ENCODE assay signal across 14 cellular contexts in the genomic region with DNA sequence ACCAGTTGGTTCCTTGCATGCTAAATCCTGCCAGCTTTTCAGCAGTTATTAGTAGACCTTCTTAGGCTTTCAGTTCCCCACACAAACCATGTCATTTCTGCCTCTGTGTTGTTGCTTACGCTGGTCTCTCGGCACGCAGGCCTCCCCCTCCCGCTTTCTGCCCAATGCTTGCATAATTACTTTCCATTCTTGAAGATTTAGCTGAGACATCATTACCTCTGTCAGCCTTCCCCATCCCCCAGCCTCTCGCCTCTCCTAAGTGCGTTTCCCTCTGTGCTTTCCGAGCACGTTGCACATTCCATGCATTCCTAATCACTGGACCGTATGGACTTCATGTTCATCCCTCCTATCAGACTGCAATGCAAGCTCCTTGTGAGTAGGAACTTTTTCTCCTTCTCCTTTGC. TPM values are rescaled to one million over a fixed set of nuclear protein-coding genes. Genes with fewer than 3 reads are reported as not detected.
A peak's percentile ranks its signal among the peaks of the same experiment; 100 is the strongest.
DNase-seq lines count a peak whose midpoint lies in the region; ATAC-seq, FAIRE-seq and TF ChIP-seq lines count a peak whose summit lies in the region.
"Had no signal": no experiment of that assay in that cellular context is flagged by ENCODE, and none has a peak within 500 bp of the region (broad histone marks: within the 10 kb centered on the region; RNA-seq: fewer than 3 reads in every experiment).

No MANE protein-coding gene starts in this region.

- H3K9ac ChIP-seq in HUES64 (ENCODE audit: low read depth, low read length) (peak overlapping the region; percentile 43; the same call in 1 of the 2 replicates), GM12878 (ENCODE audit: control insufficient read depth, insufficient read depth, low read length) (no peak overlapping the region)

- SMC1A ChIA-PET in GM12878 (lab: Charles Lee; ENCODE audit: uncharacterized antibody, unreplicated experiment), result interaction anchor here (1.0 to 7.3 kb wide), 13 partner anchors 8 to 76 kb away, joined by 3 to 65 read pairs (median 6); no protein-coding TSS in a partner anchor

- H3K4me3 ChIP-seq in HUES64 (ENCODE audit: low read length), result no peak overlapping the region; the same call in 1 of the 2 replicates
- no peak overlapping the region for H3K4me3 ChIP-seq in GM12878
- H3K4me3 ChIP-seq in transverse colon, result no peak overlapping the region
- H3K4me3 ChIP-seq in effector memory CD4-positive, alpha-beta T cell (ENCODE audit: insufficient read depth, low read depth, low read length, poor library complexity, severe bottlenecking), result no peak overlapping the region

- DNase-seq in GM12878 (ENCODE audit: low read depth, low spot score) (no peak), kidney glomerular epithelial cell (lab: John Stamatoyannopoulos, UW) (peak; percentile 97), transverse colon (peak; percentile 34)
- DNase-seq in effector memory CD4-positive, alpha-beta T cell, result no peak
- DNase-seq: NCI-H526 had no signal

- TF ChIP-seq EP300 in GM12878 (IDR thresholded peaks at IDR 0.05; ENCODE audit: borderline replicate concordance in 1 of 2, control insufficient read depth in 1 of 2, low read depth in 2 of 2, low read length in 2 of 2) (peak; percentile 29 to 72; a peak in 2 of 4 replicates), transverse colon (IDR thresholded peaks at IDR 0.05; ENCODE audit: low read depth) (no peak)

- ATAC-seq in GM12878 (peak; percentile 85), GM21528 (IDR thresholded peaks at IDR 0.05; ENCODE audit: low FRiP score, unreplicated experiment) (no peak), GM21390 (IDR thresholded peaks at IDR 0.05; ENCODE audit: unreplicated experiment) (no peak), GM18873 (IDR thresholded peaks at IDR 0.05; ENCODE audit: low FRiP score, unreplicated experiment) (no peak)
- ATAC-seq: activated T-helper 17 cell treated with anti-CD3 and anti-CD28 coated beads, Interleukin-2, amount 50 U/mL, for 72 hours had no signal

- no peaks in the 10 kb centered on the region for H4K20me1 ChIP-seq in GM12878 (ENCODE audit: control insufficient read depth, insufficient read depth)

- TF ChIP-seq CTCF in GM12878 (IDR thresholded peaks at IDR 0.05 in 2 of 3, conservative IDR thresholded peaks at IDR 0.05 in 1 of 3; ENCODE audit: control insufficient read depth in 2 of 3, extremely low read depth in 1 of 3, insufficient read depth in 1 of 3, low read depth in 3 of 3, low read length in 3 of 3), result no peak
- TF ChIP-seq CTCF in transverse colon (IDR thresholded peaks at IDR 0.05), result no peak

- RAD21 ChIA-PET in GM12878 (lab: Charles Lee; ENCODE audit: unreplicated experiment), result interaction anchor here (0.9 to 3.9 kb wide), 8 partner anchors 9 to 76 kb away, joined by 3 to 27 read pairs (median 5); no protein-coding TSS in a partner anchor

- TF ChIP-seq RAD21 in GM12878 (IDR thresholded peaks at IDR 0.05; ENCODE audit: insufficient read depth, low read depth, low read length), result no peak

- POLR2A ChIA-PET in GM12878 (lab: Charles Lee), result interaction anchor here (0.6 to 1.9 kb wide), 4 partner anchors 11 to 1050 kb away, joined by 4 to 10 read pairs (median 6); no protein-coding TSS in a partner anchor

- intact Hi-C loops in GM12878 (cut with micrococcal nuclease; ENCODE audit: unreplicated experiment), result no loop called here
- intact Hi-C loops in transverse colon (cut with DNase I; ENCODE audit: low total_unique reads), result no loop called here

- TF ChIP-seq POLR2A in GM12878 (IDR thresholded peaks at IDR 0.05; ENCODE audit: low read depth, low read length), result no peak
- TF ChIP-seq POLR2A in transverse colon (IDR thresholded peaks at IDR 0.05), result no peak

- H3K27me3 ChIP-seq in HUES64 (ENCODE audit: insufficient read depth, low read length), result no peaks in the 10 kb centered on the region
- no peaks in the 10 kb centered on the region; a peak in 1 of 4 replicates for H3K27me3 ChIP-seq in GM12878 (replicated peaks in 1 of 2; ENCODE audit: control insufficient read depth in 2 of 2, insufficient read depth in 2 of 2, low read length in 1 of 2)
- no peaks in the 10 kb centered on the region for H3K27me3 ChIP-seq in transverse colon
- H3K27me3 ChIP-seq in effector memory CD4-positive, alpha-beta T cell (replicated peaks; ENCODE audit: control insufficient read depth, insufficient read depth, low read length, poor library complexity, severe bottlenecking), result no peaks in the 10 kb centered on the region

- H3K9me3 ChIP-seq in HUES64 (ENCODE audit: insufficient read depth, low read depth, low read length), result no peaks in the 10 kb centered on the region
- no peaks in the 10 kb centered on the region for H3K9me3 ChIP-seq in GM12878 (replicated peaks; ENCODE audit: control insufficient read depth, insufficient read depth, low read length)
- H3K9me3 ChIP-seq in transverse colon, result no peaks in the 10 kb centered on the region
- no peaks in the 10 kb centered on the region for H3K9me3 ChIP-seq in effector memory CD4-positive, alpha-beta T cell (ENCODE audit: control insufficient read depth, low read length)

- CTCF ChIA-PET in GM12878 (lab: Yijun Ruan, JAX), result interaction anchor here (1.2 to 9.3 kb wide), 7 partner anchors 11 to 70 kb away, joined by 3 to 138 read pairs (median 12); no protein-coding TSS in a partner anchor

- 42% methylated on average over 9 of the region's 9 CpGs for WGBS in HUES64
- WGBS in GM12878 (ENCODE audit: insufficient coverage, insufficient replicate concordance, low lambda C conversion rate, missing lambda C conversion rate), result 77% methylated on average over 9 of the region's 9 CpGs
- WGBS in transverse colon (ENCODE audit: low coverage in 1 of 2), 2 donors, result 56 to 64% methylated on average over 6 to 9 of the region's 9 CpGs

- no peak overlapping the region for H3K4me2 ChIP-seq in GM12878 (ENCODE audit: control insufficient read depth, insufficient read depth)

- no peak overlapping the region for H3K27ac ChIP-seq in HUES64 (ENCODE audit: low read depth, low read length)
- no peak overlapping the region for H3K27ac ChIP-seq in GM12878 (ENCODE audit: control insufficient read depth, insufficient read depth)
- peak overlapping the region; percentile 62 to 67 (median 64) for H3K27ac ChIP-seq in transverse colon
- no peak overlapping the region for H3K27ac ChIP-seq in effector memory CD4-positive, alpha-beta T cell (ENCODE audit: insufficient read depth, low read length, poor library complexity, severe bottlenecking)

- FAIRE-seq in GM12878 (lab: Jason Lieb, UNC), result no peak
- FAIRE-seq: endometrium, G401.6 had no signal

- H3K79me2 ChIP-seq in GM12878 (ENCODE audit: control insufficient read depth, insufficient read depth, low read length), result no peaks in the 10 kb centered on the region

- H2AFZ ChIP-seq in GM12878 (ENCODE audit: control insufficient read depth, low read depth, low read length), result no peak overlapping the region

- H3K4me1 ChIP-seq in HUES64 (ENCODE audit: insufficient read depth, low read length) (peaks cover 19% of the 10 kb centered on the region), GM12878 (ENCODE audit: control insufficient read depth, insufficient read depth, low read length) (no peaks in the 10 kb centered on the region), transverse colon (peaks cover 0 to 10% (median 2%) of the 10 kb centered on the region in 4 donors)
- H3K4me1 ChIP-seq in effector memory CD4-positive, alpha-beta T cell (ENCODE audit: control insufficient read depth, insufficient read depth, low read length, poor library complexity, severe bottlenecking), result peaks cover 5% of the 10 kb centered on the region

- H3K36me3 ChIP-seq in HUES64 (ENCODE audit: insufficient read depth, low read length) (0 out of 2 replicates have a peak, but pooled peaks cover 3% of the 10 kb centered on the region), GM12878 (ENCODE audit: control insufficient read depth in 2 of 2, insufficient read depth in 2 of 2, low read length in 1 of 2) (no peaks in the 10 kb centered on the region), transverse colon (no peaks in the 10 kb centered on the region)
- no peaks in the 10 kb centered on the region for H3K36me3 ChIP-seq in effector memory CD4-positive, alpha-beta T cell (ENCODE audit: control insufficient read depth, insufficient read depth, low read length)

- no TSS peak for BruUV-seq in GM12878 (replicated peaks; lab: Mats Ljungman, UMichigan)

- in situ Hi-C loops in GM12878 (cut with MboI) (loop anchor here (10.0 kb wide), 1 partner anchor 712 kb away; no protein-coding TSS in a partner anchor), transverse colon (cut with MboI; ENCODE audit: low pct_ligation_motif_present in 1 of 4, low pct_unique_long_range_greater_than_20kb in 1 of 4, low sequenced_read_pairs in 3 of 4) (no loop called here)

RNA-seq across cellular contexts. Expression of a gene that starts 26.8 kb away (rescaled TPM):
- polyA plus RNA-seq in HUES64 (2013, experiment 1 of 2), result not detected
- polyA plus RNA-seq in HUES64 (2013, experiment 2 of 2), result not detected
- not detected in 2 replicates for total RNA-seq in GM12878 (2013; cell fraction: nucleolus; rRNA removed)
- total RNA-seq in GM12878 (2014; rRNA removed), result not detected in 2 replicates
- not detected in 2 replicates for total RNA-seq in GM12878 (2014; rRNA removed; fragmentation: Illumina TruSeq; extraction: Trizol)
- not detected in 2 replicates for total RNA-seq in GM12878 (2021)
- not detected for polyA plus RNA-seq in GM12878 (2011; ENCODE audit: low read depth)
- not detected in 2 replicates for polyA plus RNA-seq in GM12878 (2011; rRNA removed)
- not detected in 2 replicates for polyA plus RNA-seq in GM12878 (2011; cell fraction: cytosol; rRNA removed)
- not detected in 2 replicates for polyA plus RNA-seq in GM12878 (2011; cell fraction: nucleus; rRNA removed)
- polyA plus RNA-seq in GM12878 (2012), result not detected in 2 replicates
- polyA plus RNA-seq in GM12878 (2014; fragmentation: Illumina TruSeq; extraction: Trizol), result not detected in 2 replicates
- polyA plus RNA-seq in GM12878 (2014; fragmentation: Nextera tagmentation; extraction: Ambion mirVana), result not detected
- not detected in 2 replicates for polyA plus RNA-seq in GM12878 (2014; rRNA removed)
- not detected for polyA plus RNA-seq in GM12878 (2016; fragmentation: Nextera tagmentation; extraction: Ambion mirVana)
- not detected in 2 replicates for polyA minus RNA-seq in GM12878 (2011; rRNA and poly(A)+ RNA removed)
- polyA minus RNA-seq in GM12878 (2011; cell fraction: cytosol; rRNA and poly(A)+ RNA removed), result not detected in 2 replicates
- polyA minus RNA-seq in GM12878 (2011; cell fraction: nucleus; rRNA and poly(A)+ RNA removed), result not detected in 2 replicates
- total RNA-seq in transverse colon, result not detected
- total RNA-seq: activated T-helper 17 cell treated with anti-CD3 and anti-CD28 coated beads, Interleukin-2, amount 50 U/mL, for 72 hours; mesenteric fat pad; subcutaneous adipose tissue had no signal

RNA-seq across cellular contexts. Expression of a gene that starts 32.9 kb away (rescaled TPM):
- polyA plus RNA-seq in HUES64 (2013, experiment 1 of 2), result 12.7 TPM
- polyA plus RNA-seq in HUES64 (2013, experiment 2 of 2), result 13.5 TPM
- 1.0 TPM in 2 replicates for total RNA-seq in GM12878 (2013; cell fraction: nucleolus; rRNA removed)
- total RNA-seq in GM12878 (2014; rRNA removed) (under 0.01 TPM in 1 of 2 replicates, not detected in the other), GM12878 (2014; rRNA removed; fragmentation: Illumina TruSeq; extraction: Trizol) (not detected in 2 replicates), GM12878 (2021) (not detected in 2 replicates), transverse colon (10 to 100 TPM; 10.8 to 16.4 (median 11.7) TPM)
- polyA plus RNA-seq in GM12878 (2011; ENCODE audit: low read depth), result not detected
- polyA plus RNA-seq in GM12878 (2011; rRNA removed) (0.73 and 1.1 TPM in 2 replicates), GM12878 (2014; fragmentation: Illumina TruSeq; extraction: Trizol) (not detected in 2 replicates), GM12878 (2014; fragmentation: Nextera tagmentation; extraction: Ambion mirVana) (not detected), GM12878 (2014; rRNA removed) (not detected in 2 replicates), GM12878 (2016; fragmentation: Nextera tagmentation; extraction: Ambion mirVana) (not detected)
- 0.27 and 0.34 TPM in 2 replicates for polyA plus RNA-seq in GM12878 (2011; cell fraction: cytosol; rRNA removed)
- polyA plus RNA-seq in GM12878 (2011; cell fraction: nucleus; rRNA removed), result 0.38 and 0.91 TPM in 2 replicates
- not detected in 2 replicates for polyA plus RNA-seq in GM12878 (2012)
- 0.46 and 0.66 TPM in 2 replicates for polyA minus RNA-seq in GM12878 (2011; rRNA and poly(A)+ RNA removed)
- not detected in 2 replicates for polyA minus RNA-seq in GM12878 (2011; cell fraction: cytosol; rRNA and poly(A)+ RNA removed)
- polyA minus RNA-seq in GM12878 (2011; cell fraction: nucleus; rRNA and poly(A)+ RNA removed), result 0.12 TPM in 1 of 2 replicates, not detected in the other

Comparison
In these comparisons a context has a peak if more than half of its experiments do, and no peak if none do; other contexts are left out.
1. H3K27ac ChIP-seq: peak in transverse colon (4 of 4); none in HUES64 (single experiment), GM12878 (single experiment) and effector memory CD4-positive, alpha-beta T cell (single experiment).
2. DNase-seq: peak in kidney glomerular epithelial cell (single experiment) and transverse colon (single experiment); none in GM12878 (single experiment) and effector memory CD4-positive, alpha-beta T cell (0 of 3).
3. RNA of a gene that starts 32.9 kb away (total RNA-seq): 10.8 to 16.4 TPM in transverse colon; under 0.01 to 1.0 TPM in GM12878; every median in the first group is over 4 times any median in the second.